20 cellular contexts compared by ENCODE assay signal in genomic region chr7:326845-327304, GRCh38. TPM values are rescaled to one million over a fixed set of nuclear protein-coding genes. Genes with fewer than 3 reads are reported as not detected.
DNase-seq lines count a peak whose midpoint lies in the region; ATAC-seq and FAIRE-seq lines count a peak whose summit lies in the region.
"Had no signal": no experiment of that assay in that cellular context is flagged by ENCODE, and none has a peak within 500 bp of the region (broad histone marks: within the 10 kb centered on the region; RNA-seq: fewer than 3 reads in every experiment).

No MANE protein-coding gene starts in this region.

- no peaks in the 10 kb centered on the region for H3K9me3 ChIP-seq in mucosa of rectum (ENCODE audit: control insufficient read depth in 2 of 2, low read length in 2 of 2)
- H3K9me3 ChIP-seq: ovary had no signal

- peak in 1 of 2 donors; percentile 37 for ATAC-seq in left cardiac atrium
- no peak for ATAC-seq in Right ventricle myocardium inferior
- ATAC-seq: activated CD8-positive, alpha-beta T cell treated with anti-CD3 and anti-CD28 coated beads for 36 hours; stimulated activated memory B cell treated with anti-CD40 and anti-IgM and Interleukin-4, amounts not matched to agents 10 μg/mL and 1 μg/mL and 100 μg/mL, for 72 hours; T-cell had no signal

- no peaks in the 10 kb centered on the region for H3K27me3 ChIP-seq in mucosa of rectum (ENCODE audit: control insufficient read depth in 2 of 2, insufficient read depth in 2 of 2, low read length in 2 of 2)
- H3K27me3 ChIP-seq: ovary had no signal

- H3K36me3 ChIP-seq in mucosa of rectum (ENCODE audit: control insufficient read depth in 2 of 2, insufficient read depth in 2 of 2, low read length in 2 of 2), result no peaks in the 10 kb centered on the region
- H3K36me3 ChIP-seq: ovary, WERI-Rb-1 had no signal

- intact Hi-C loops in left cardiac atrium (cut with DNase I), result loop anchor here in 1 of 2 donors (10.0 kb wide), 1 partner anchor 308 kb away; no protein-coding TSS in a partner anchor
- intact Hi-C loops in Right ventricle myocardium inferior (cut with DNase I), result loop anchor here (10.0 kb wide), 1 partner anchor 548 kb away; the partner anchor contains the start of gene GET4

- FAIRE-seq in urothelium cell line (lab: Jason Lieb, UNC), result peak; percentile 77
- FAIRE-seq: A204.1 had no signal

- H3K27ac ChIP-seq in mucosa of rectum (ENCODE audit: low read depth in 2 of 2, low read length in 2 of 2), result peak overlapping the region; percentile 73 to 83
- H3K27ac ChIP-seq: ovary, WERI-Rb-1 had no signal

- H3K4me1 ChIP-seq in mucosa of rectum (ENCODE audit: control insufficient read depth in 2 of 2, insufficient read depth in 2 of 2, low read length in 2 of 2), result peaks cover 41 to 54% of the 10 kb centered on the region in 2 donors

- no peak overlapping the region for H3K4me3 ChIP-seq in mucosa of rectum (ENCODE audit: low read length in 2 of 2)
- H3K4me3 ChIP-seq: ovary had no signal

- DNase-seq in left cardiac atrium, result peak; percentile 20
- DNase-seq in Right ventricle myocardium inferior (ENCODE audit: missing footprints), result no peak
- peak; percentile 48 for DNase-seq in iris pigment epithelial cell (ENCODE audit: low read depth)
- DNase-seq in urothelium cell line (ENCODE audit: low spot score), result no peak
- no peak for DNase-seq in HCEC 1CT
- DNase-seq in SKM-1 treated with dmso at 0.1 percent for 144 hours (lab: John Stamatoyannopoulos, UW; ENCODE audit: unreplicated experiment), result no peak
- no peak for DNase-seq in hypothalamus (lab: John Stamatoyannopoulos, UW)
- DNase-seq: activated CD8-positive, alpha-beta T cell treated with anti-CD3 and anti-CD28 coated beads for 36 hours; endodermal cell; Karpas-422; NCI-H226; NK-92 treated with Interleukin-12 subunit alpha and Interleukin-12 subunit beta, amount 100 ng/mL, for 24 hours; ovary; T-cell; WERI-Rb-1 had no signal

- peak overlapping the region; percentile 26 to 50 for H3K9ac ChIP-seq in mucosa of rectum (ENCODE audit: low read depth in 1 of 2, low read length in 2 of 2)

RNA-seq across cellular contexts. Expression of gene FOXL3, which starts 36.9 kb away (rescaled TPM):
- total RNA-seq in left cardiac atrium (not detected), Right ventricle myocardium inferior (not detected)
- total RNA-seq: activated CD8-positive, alpha-beta T cell treated with anti-CD3 and anti-CD28 coated beads for 36 hours; endodermal cell; mesenteric fat pad; ovary; T-cell; urinary bladder had no signal

Comparison
In these comparisons a context has a peak if more than half of its experiments do, and no peak if none do; other contexts are left out.
1. DNase-seq: peak in left cardiac atrium (single experiment) and iris pigment epithelial cell (single experiment); none in Right ventricle myocardium inferior (single experiment), urothelium cell line (single experiment), HCEC 1CT (single experiment), SKM-1 treated with dmso at 0.1 percent for 144 hours (single experiment) and hypothalamus (0 of 51).